8 cellular contexts compared by ENCODE assay signal in the genomic region with DNA sequence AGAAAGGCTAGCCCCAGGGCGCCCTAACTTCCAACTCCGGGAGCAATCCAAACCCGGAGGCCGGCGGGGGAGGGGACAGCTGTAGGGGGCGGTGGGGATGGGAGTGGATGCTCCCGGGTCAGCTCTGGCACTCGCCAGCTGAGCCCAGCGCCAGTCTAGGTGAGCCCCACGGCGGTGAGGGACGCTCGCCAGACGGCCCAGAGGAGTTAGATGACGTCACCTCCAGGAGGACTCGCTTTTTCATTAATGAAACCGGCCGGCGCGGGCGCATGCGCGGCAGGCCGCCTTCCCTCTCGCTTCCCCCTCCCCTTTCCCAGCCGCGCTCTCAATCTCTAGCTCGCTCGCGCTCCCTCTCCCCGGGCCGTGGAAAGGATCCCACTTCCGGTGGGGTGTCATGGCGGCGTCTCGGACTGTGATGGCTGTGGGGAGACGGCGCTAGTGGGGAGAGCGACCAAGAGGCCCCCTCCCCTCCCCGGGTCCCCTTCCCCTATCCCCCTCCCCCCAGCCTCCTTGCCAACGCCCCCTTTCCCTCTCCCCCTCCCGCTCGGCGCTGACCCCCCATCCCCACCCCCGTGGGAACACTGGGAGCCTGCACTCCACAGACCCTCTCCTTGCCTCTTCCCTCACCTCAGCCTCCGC. TPM values are rescaled to one million over a fixed set of nuclear protein-coding genes. Genes with fewer than 3 reads are reported as not detected.
DNase-seq lines count a peak whose midpoint lies in the region; ATAC-seq and FAIRE-seq lines count a peak whose summit lies in the region.

A gene with protein sequence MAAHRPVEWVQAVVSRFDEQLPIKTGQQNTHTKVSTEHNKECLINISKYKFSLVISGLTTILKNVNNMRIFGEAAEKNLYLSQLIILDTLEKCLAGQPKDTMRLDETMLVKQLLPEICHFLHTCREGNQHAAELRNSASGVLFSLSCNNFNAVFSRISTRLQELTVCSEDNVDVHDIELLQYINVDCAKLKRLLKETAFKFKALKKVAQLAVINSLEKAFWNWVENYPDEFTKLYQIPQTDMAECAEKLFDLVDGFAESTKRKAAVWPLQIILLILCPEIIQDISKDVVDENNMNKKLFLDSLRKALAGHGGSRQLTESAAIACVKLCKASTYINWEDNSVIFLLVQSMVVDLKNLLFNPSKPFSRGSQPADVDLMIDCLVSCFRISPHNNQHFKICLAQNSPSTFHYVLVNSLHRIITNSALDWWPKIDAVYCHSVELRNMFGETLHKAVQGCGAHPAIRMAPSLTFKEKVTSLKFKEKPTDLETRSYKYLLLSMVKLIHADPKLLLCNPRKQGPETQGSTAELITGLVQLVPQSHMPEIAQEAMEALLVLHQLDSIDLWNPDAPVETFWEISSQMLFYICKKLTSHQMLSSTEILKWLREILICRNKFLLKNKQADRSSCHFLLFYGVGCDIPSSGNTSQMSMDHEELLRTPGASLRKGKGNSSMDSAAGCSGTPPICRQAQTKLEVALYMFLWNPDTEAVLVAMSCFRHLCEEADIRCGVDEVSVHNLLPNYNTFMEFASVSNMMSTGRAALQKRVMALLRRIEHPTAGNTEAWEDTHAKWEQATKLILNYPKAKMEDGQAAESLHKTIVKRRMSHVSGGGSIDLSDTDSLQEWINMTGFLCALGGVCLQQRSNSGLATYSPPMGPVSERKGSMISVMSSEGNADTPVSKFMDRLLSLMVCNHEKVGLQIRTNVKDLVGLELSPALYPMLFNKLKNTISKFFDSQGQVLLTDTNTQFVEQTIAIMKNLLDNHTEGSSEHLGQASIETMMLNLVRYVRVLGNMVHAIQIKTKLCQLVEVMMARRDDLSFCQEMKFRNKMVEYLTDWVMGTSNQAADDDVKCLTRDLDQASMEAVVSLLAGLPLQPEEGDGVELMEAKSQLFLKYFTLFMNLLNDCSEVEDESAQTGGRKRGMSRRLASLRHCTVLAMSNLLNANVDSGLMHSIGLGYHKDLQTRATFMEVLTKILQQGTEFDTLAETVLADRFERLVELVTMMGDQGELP (N-terminal part only) (plus strand): TSS at position 378 of the 639 bp plus-strand sequence. CDS start 333 bp downstream, outside the sequence.

- CTCF ChIA-PET in CD8-positive, alpha-beta memory T cell (lab: Charles Lee) = interaction anchor here (0.6 kb wide), 1 partner anchor 26 kb away, joined by 3 read pairs; no protein-coding TSS in a partner anchor

- peak; percentile 81 for ATAC-seq in GM19467 (IDR thresholded peaks at IDR 0.05; ENCODE audit: unreplicated experiment)
- ATAC-seq in memory B cell (ENCODE audit: low read depth) = peak; percentile 87

- no peaks in the 10 kb centered on the region for H3K27me3 ChIP-seq in CD8-positive, alpha-beta memory T cell (ENCODE audit: insufficient read depth, low read length, poor library complexity, severe bottlenecking)
- H3K27me3 ChIP-seq in effector memory CD4-positive, alpha-beta T cell (replicated peaks; ENCODE audit: control insufficient read depth, insufficient read depth, low read length, poor library complexity, severe bottlenecking) = no peaks in the 10 kb centered on the region

- peaks cover 0 to 6% (median 0%) of the 10 kb centered on the region in 3 donors for H3K36me3 Mint-ChIP-seq in CD8-positive, alpha-beta memory T cell
- H3K36me3 Mint-ChIP-seq in memory B cell = no peaks in the 10 kb centered on the region

- H3K36me3 ChIP-seq in CD8-positive, alpha-beta memory T cell (ENCODE audit: insufficient read depth, low read length) = no peaks in the 10 kb centered on the region
- no peaks in the 10 kb centered on the region for H3K36me3 ChIP-seq in effector memory CD4-positive, alpha-beta T cell (ENCODE audit: control insufficient read depth, insufficient read depth, low read length)

- no peaks in the 10 kb centered on the region for H3K9me3 ChIP-seq in CD8-positive, alpha-beta memory T cell (ENCODE audit: low read length)
- H3K9me3 ChIP-seq in effector memory CD4-positive, alpha-beta T cell (ENCODE audit: control insufficient read depth, low read length) = no peaks in the 10 kb centered on the region

- H3K4me3 ChIP-seq in CD8-positive, alpha-beta memory T cell (ENCODE audit: low read length) = peak within 1 kb of the TSS; percentile 78
- peak within 1 kb of the TSS; percentile 97 for H3K4me3 ChIP-seq in effector memory CD4-positive, alpha-beta T cell (ENCODE audit: insufficient read depth, low read depth, low read length, poor library complexity, severe bottlenecking)

- H3K4me3 Mint-ChIP-seq in CD8-positive, alpha-beta memory T cell = peak within 1 kb of the TSS; percentile 85 to 98 (median 93)
- H3K4me3 Mint-ChIP-seq in memory B cell = peak within 1 kb of the TSS; percentile 88

- peaks cover 4% of the 10 kb centered on the region for H3K4me1 ChIP-seq in CD8-positive, alpha-beta memory T cell (ENCODE audit: insufficient read depth, low read length)
- H3K4me1 ChIP-seq in effector memory CD4-positive, alpha-beta T cell (ENCODE audit: control insufficient read depth, insufficient read depth, low read length, poor library complexity, severe bottlenecking) = peaks cover 8% of the 10 kb centered on the region

- POLR2A ChIA-PET in CD8-positive, alpha-beta memory T cell (lab: Charles Lee) = no interaction called here

- no peaks in the 10 kb centered on the region for H3K9me3 Mint-ChIP-seq in CD8-positive, alpha-beta memory T cell
- H3K9me3 Mint-ChIP-seq in memory B cell = no peaks in the 10 kb centered on the region

- DNase-seq in CD8-positive, alpha-beta memory T cell = peak; percentile 68 to 92 (median 85)
- DNase-seq in HTR-8/SVneo (ENCODE audit: insufficient read length, low spot score) (peak; percentile 98), NOMO-1 treated with DMSO at 0.1 percent for 48 hours (lab: John Stamatoyannopoulos, UW; ENCODE audit: unreplicated experiment) (peak; percentile 92), memory B cell (ENCODE audit: low spot score in 2 of 2) (peak; percentile 83 to 84)
- peak; percentile 75 to 83 for DNase-seq in activated CD8-positive, alpha-beta memory T cell treated with anti-CD3 and anti-CD28 coated beads for 4 hours (ENCODE audit: low read depth in 2 of 2)
- peak; percentile 71 to 90 (median 81) for DNase-seq in effector memory CD4-positive, alpha-beta T cell
- peak; percentile 79 for DNase-seq in stimulated activated CD8-positive, alpha-beta memory T cell treated with anti-CD3 and anti-CD28 coated beads, Interleukin-12 subunit alpha, Interleukin-12 subunit beta, amount 100 ng/mL, for 1 hour (ENCODE audit: low read depth)

- peaks cover 13 to 20% (median 13%) of the 10 kb centered on the region in 3 donors for H3K4me1 Mint-ChIP-seq in CD8-positive, alpha-beta memory T cell
- H3K4me1 Mint-ChIP-seq in memory B cell = peaks cover 12% of the 10 kb centered on the region

- peak within 1 kb of the TSS; percentile 68 for H3K27ac ChIP-seq in CD8-positive, alpha-beta memory T cell (ENCODE audit: low read depth, low read length)
- H3K27ac ChIP-seq in effector memory CD4-positive, alpha-beta T cell (ENCODE audit: insufficient read depth, low read length, poor library complexity, severe bottlenecking) = peak within 1 kb of the TSS; percentile 62

- H3K27me3 Mint-ChIP-seq in CD8-positive, alpha-beta memory T cell = peaks cover 0 to 2% of the 10 kb centered on the region in 2 donors
- no peaks in the 10 kb centered on the region for H3K27me3 Mint-ChIP-seq in memory B cell

- FAIRE-seq in HTR-8/SVneo (lab: Jason Lieb, UNC) = peak; percentile 92

- peak within 1 kb of the TSS; percentile 85 to 98 (median 95) for H3K27ac Mint-ChIP-seq in CD8-positive, alpha-beta memory T cell
- H3K27ac Mint-ChIP-seq in memory B cell = peak within 1 kb of the TSS; percentile 92

RNA-seq across cellular contexts. Expression of the gene that starts here (rescaled TPM):
- 10 to 100 TPM; 22.8 TPM for total RNA-seq in CD8-positive, alpha-beta memory T cell
- polyA plus RNA-seq in CD8-positive, alpha-beta memory T cell = 5.8 TPM

Comparison
In these comparisons a context has a peak if more than half of its experiments do, and no peak if none do; other contexts are left out.
1. Peak in every context shown above with its lines: DNase-seq, ATAC-seq, H3K4me3 ChIP-seq and H3K27ac ChIP-seq.